23 cellular contexts compared by ENCODE assay signal in genomic region chr4:6894528-6895498, GRCh38. TPM values are rescaled to one million over a fixed set of nuclear protein-coding genes. Genes with fewer than 3 reads are reported as not detected.
DNase-seq lines count a peak whose midpoint lies in the region; ATAC-seq, FAIRE-seq and TF ChIP-seq lines count a peak whose summit lies in the region.
"Had no signal": no experiment of that assay in that cellular context is flagged by ENCODE, and none has a peak within 500 bp of the region (broad histone marks: within the 10 kb centered on the region; RNA-seq: fewer than 3 reads in every experiment).

No MANE protein-coding gene starts in this region.

- H3K79me1 ChIP-seq in IMR-90 (ENCODE audit: low read depth in 1 of 2, low read length in 2 of 2), result no peaks in the 10 kb centered on the region

- dilution Hi-C loops in IMR-90 (cut with HindIII; ENCODE audit: low sequenced_read_pairs, unreplicated experiment), result no loop called here

- H3K4me2 ChIP-seq in IMR-90 (ENCODE audit: low read depth, low read length), result no peak overlapping the region

- H3K27me3 Mint-ChIP-seq in activated naive CD4-positive, alpha-beta T cell treated with anti-CD3 and anti-CD28 coated beads, Interleukin-2, amount 10 ng/mL, durations not matched to agents 7 days and 5 days, result no peaks in the 10 kb centered on the region
- H3K27me3 Mint-ChIP-seq: activated T-helper 17 cell treated with anti-CD3 and anti-CD28 coated beads, Interleukin-2, amount 50 U/mL, for 72 hours had no signal

- peaks cover 10% of the 10 kb centered on the region for H3K36me3 Mint-ChIP-seq in activated naive CD4-positive, alpha-beta T cell treated with anti-CD3 and anti-CD28 coated beads, Interleukin-2, amount 10 ng/mL, durations not matched to agents 7 days and 5 days

- peak overlapping the region; percentile 33; the same call in 1 of the 2 replicates for H3K4ac ChIP-seq in IMR-90 (ENCODE audit: low read depth, low read length)

- POLR2A ChIA-PET in IMR-90 (lab: Charles Lee; ENCODE audit: unreplicated experiment), result no interaction called here

- no peak for FAIRE-seq in kidney (lab: Jason Lieb, UNC)
- FAIRE-seq: frontal cortex, keratinocyte, RCC 7860 had no signal

- 90% methylated on average over 8 of the region's 29 CpGs; no CpG with 5 or more reads in 1 of the 2 experiments for WGBS in IMR-90 (ENCODE audit: extremely low coverage in 2 of 2, insufficient read length in 1 of 2), 2 experiments
- WGBS in liver, result 94% methylated on average over 29 of the region's 29 CpGs
- 88 to 100% methylated on average over 1 to 28 of the region's 29 CpGs for WGBS in transverse colon (ENCODE audit: low coverage in 1 of 2), 2 donors

- H3K9me3 ChIP-seq in IMR-90 (ENCODE audit: control insufficient read depth, insufficient read depth, low read length) (no peaks in the 10 kb centered on the region), liver (ENCODE audit: control insufficient read depth in 4 of 4, low read length in 3 of 4) (peaks cover 0 to 3% (median 0%) of the 10 kb centered on the region in 4 donors), transverse colon (no peaks in the 10 kb centered on the region), upper lobe of right lung (no peaks in the 10 kb centered on the region), kidney (ENCODE audit: control insufficient read depth in 1 of 2, low read length in 2 of 2) (no peaks in the 10 kb centered on the region)
- H3K9me3 ChIP-seq: body of pancreas, esophagus squamous epithelium, psoas muscle, SJCRH30 had no signal

- no peak for DNase-seq in activated naive CD4-positive, alpha-beta T cell treated with anti-CD3 and anti-CD28 coated beads, Interleukin-2, amount 10 ng/mL, durations not matched to agents 7 days and 5 days
- no peak for DNase-seq in activated naive CD4-positive, alpha-beta T cell treated with anti-CD3 and anti-CD28 coated beads, Interleukin-2, amount 50 U/mL, for 16 hours
- DNase-seq in IMR-90 (no peak), transverse colon (peak; percentile 10), upper lobe of right lung (no peak), kidney (no peak)
- DNase-seq: body of pancreas; esophagus squamous epithelium; Kasumi-1; MV-4-11; NCI-H146; NCI-H510A; psoas muscle; SJCRH30; stimulated activated CD4-positive, alpha-beta T cell treated with anti-CD3 and anti-CD28 coated beads, Interleukin-1b, Interleukin-23, amount 100 ng/mL, for 48 hours; substantia nigra had no signal

- 0 out of 2 replicates have a peak overlapping the region, but pooled peaks have one; percentile 59 for H2BK20ac ChIP-seq in IMR-90 (ENCODE audit: low read depth, low read length)

- H3K36me3 ChIP-seq in IMR-90 (ENCODE audit: control insufficient read depth, insufficient read depth, low read length) (no peaks in the 10 kb centered on the region), liver (ENCODE audit: control insufficient read depth in 4 of 4, insufficient read depth in 3 of 4, low read depth in 1 of 4, low read length in 3 of 4) (no peaks in the 10 kb centered on the region), transverse colon (no peaks in the 10 kb centered on the region), upper lobe of right lung (no peaks in the 10 kb centered on the region), kidney (ENCODE audit: control insufficient read depth in 1 of 2, insufficient read depth in 2 of 2, low read length in 2 of 2) (no peaks in the 10 kb centered on the region)
- H3K36me3 ChIP-seq: esophagus squamous epithelium, SJCRH30 had no signal

- TF ChIP-seq RAD21 in IMR-90 (IDR thresholded peaks at IDR 0.05; ENCODE audit: low read length) (no peak), liver (IDR thresholded peaks at IDR 0.05) (no peak)

- TF ChIP-seq POLR2A in IMR-90 (IDR thresholded peaks at IDR 0.05; ENCODE audit: low read depth, low read length), result no peak
- TF ChIP-seq POLR2A in transverse colon (IDR thresholded peaks at IDR 0.05), result no peak

- peak overlapping the region; percentile 95 for H2BK5ac ChIP-seq in IMR-90 (ENCODE audit: low read depth, low read length, poor library complexity, severe bottlenecking)

- in situ Hi-C loops in IMR-90 (cut with MboI; ENCODE audit: low sequenced_read_pairs) (no loop called here), transverse colon (cut with MboI; ENCODE audit: low pct_ligation_motif_present in 1 of 4, low pct_unique_long_range_greater_than_20kb in 1 of 4, low sequenced_read_pairs in 3 of 4) (loop anchor here in 1 of 4 donors (25.0 kb wide), 2 partner anchors 167 to 183 kb away; partner anchors contain the start of genes BLOC1S4, GRPEL1 and MRFAP1L1)

- H3K14ac ChIP-seq in IMR-90 (replicated peaks; ENCODE audit: low read depth, low read length), result no peak overlapping the region

- peaks cover 10% of the 10 kb centered on the region for H3K9me3 Mint-ChIP-seq in activated naive CD4-positive, alpha-beta T cell treated with anti-CD3 and anti-CD28 coated beads, Interleukin-2, amount 10 ng/mL, durations not matched to agents 7 days and 5 days
- H3K9me3 Mint-ChIP-seq: activated T-helper 17 cell treated with anti-CD3 and anti-CD28 coated beads, Interleukin-2, amount 50 U/mL, for 72 hours had no signal

- CTCF ChIA-PET in activated naive CD4-positive, alpha-beta T cell treated with anti-CD3 and anti-CD28 coated beads, Interleukin-2, amount 10 ng/mL, durations not matched to agents 7 days and 5 days (lab: Charles Lee), result interaction anchor here (1.1 to 3.7 kb wide), 5 partner anchors 10 to 176 kb away, joined by 3 to 17 read pairs (median 13); no protein-coding TSS in a partner anchor
- CTCF ChIA-PET in IMR-90 (lab: Yijun Ruan, JAX), result interaction anchor here (0.6 to 0.7 kb wide), 2 partner anchors 91 to 117 kb away, joined by 4 to 5 read pairs; no protein-coding TSS in a partner anchor

- H3K9me1 ChIP-seq in IMR-90 (ENCODE audit: insufficient read depth, low read length), result peaks cover 5% of the 10 kb centered on the region; the same call in 1 of the 2 replicates

- H4K8ac ChIP-seq in IMR-90 (ENCODE audit: low read depth in 2 of 2, low read length in 2 of 2), result no peak overlapping the region; a peak in 1 of 4 replicates

- H2BK120ac ChIP-seq in IMR-90 (ENCODE audit: low read depth, low read length), result no peak overlapping the region

- no peak overlapping the region for H2AK9ac ChIP-seq in IMR-90 (replicated peaks; ENCODE audit: low read depth, low read length, poor library complexity)

- TF ChIP-seq EP300 in transverse colon (IDR thresholded peaks at IDR 0.05; ENCODE audit: low read depth), result no peak

- H3K23ac ChIP-seq in IMR-90 (ENCODE audit: low read depth, low read length), result no peak overlapping the region

- no TSS peak for BruUV-seq in IMR-90 (replicated peaks; lab: Mats Ljungman, UMichigan)

- peak overlapping the region; percentile 73 for H3K27ac Mint-ChIP-seq in activated naive CD4-positive, alpha-beta T cell treated with anti-CD3 and anti-CD28 coated beads, Interleukin-2, amount 10 ng/mL, durations not matched to agents 7 days and 5 days

- no peak overlapping the region for H3K4me3 ChIP-seq in IMR-90 (ENCODE audit: insufficient read depth, low read depth, low read length)
- no peak overlapping the region for H3K4me3 ChIP-seq in liver (ENCODE audit: low read depth in 1 of 3, low read length in 3 of 3)
- H3K4me3 ChIP-seq in transverse colon, result no peak overlapping the region
- no peak overlapping the region for H3K4me3 ChIP-seq in upper lobe of right lung
- H3K4me3 ChIP-seq in kidney (ENCODE audit: low read length in 2 of 2), result no peak overlapping the region
- H3K4me3 ChIP-seq: body of pancreas, esophagus squamous epithelium, lung, psoas muscle, SJCRH30 had no signal

- no peak overlapping the region; the same call in 2 of the 3 replicates for H2BK15ac ChIP-seq in IMR-90 (ENCODE audit: low read depth, low read length)

- peak overlapping the region; percentile 5 for H2AFZ ChIP-seq in IMR-90 (replicated peaks; ENCODE audit: low read length, poor library complexity)

- no peak overlapping the region; the same call in 1 of the 2 replicates for H3K18ac ChIP-seq in IMR-90 (ENCODE audit: low read depth, low read length)

- ATAC-seq in IMR-90 (ENCODE audit: low read depth) (no peak), upper lobe of right lung (no peak)
- ATAC-seq: activated T-helper 17 cell treated with anti-CD3 and anti-CD28 coated beads, Interleukin-2, amount 50 U/mL, for 72 hours; body of pancreas; psoas muscle had no signal

- H3K27ac ChIP-seq in IMR-90 (ENCODE audit: insufficient read depth, low read length) (no peak overlapping the region; the same call in 1 of the 2 replicates), liver (ENCODE audit: low read depth in 1 of 2, low read length in 2 of 2) (peak overlapping the region; percentile 91 to 92), transverse colon (peak overlapping the region in 2 of 4 donors; percentile 42 to 66), upper lobe of right lung (no peak overlapping the region), kidney (ENCODE audit: low read depth in 2 of 2, low read length in 2 of 2) (no peak overlapping the region)
- H3K27ac ChIP-seq: C4-2B, esophagus squamous epithelium, SJCRH30 had no signal

- no peak overlapping the region; the same call in 1 of the 2 replicates for H4K5ac ChIP-seq in IMR-90 (ENCODE audit: low read depth, low read length)

- intact Hi-C loops in IMR-90 (cut with micrococcal nuclease) (loop anchor here (5.0 kb wide), 1 partner anchor 92 kb away; no protein-coding TSS in a partner anchor), transverse colon (cut with DNase I; ENCODE audit: low total_unique reads) (no loop called here), upper lobe of right lung (cut with DNase I) (no loop called here), kidney (cut with DNase I) (no loop called here)

- TF ChIP-seq CTCF in IMR-90 (conservative IDR thresholded peaks at IDR 0.05; ENCODE audit: low read depth, low read length), result no peak
- no peak for TF ChIP-seq CTCF in liver (IDR thresholded peaks at IDR 0.05; ENCODE audit: low read depth, low read length, missing input control)
- TF ChIP-seq CTCF in transverse colon (IDR thresholded peaks at IDR 0.05), result no peak
- TF ChIP-seq CTCF in upper lobe of right lung (IDR thresholded peaks at IDR 0.05), result no peak
- TF ChIP-seq CTCF in kidney (IDR thresholded peaks at IDR 0.05; ENCODE audit: borderline replicate concordance, extremely low read depth, insufficient read depth), result no peak

- no peak overlapping the region for H3K56ac ChIP-seq in IMR-90 (ENCODE audit: extremely low read depth, insufficient read depth, low read length)

- H3K27me3 ChIP-seq in IMR-90 (ENCODE audit: control insufficient read depth, insufficient read depth, low read length), result no peaks in the 10 kb centered on the region
- H3K27me3 ChIP-seq in liver (ENCODE audit: control insufficient read depth in 4 of 4, insufficient read depth in 4 of 4, low read length in 3 of 4), result no peaks in the 10 kb centered on the region
- H3K27me3 ChIP-seq in transverse colon, result no peaks in the 10 kb centered on the region
- no peaks in the 10 kb centered on the region for H3K27me3 ChIP-seq in upper lobe of right lung
- H3K27me3 ChIP-seq: body of pancreas, esophagus squamous epithelium, SJCRH30 had no signal

- H4K20me1 ChIP-seq in IMR-90 (ENCODE audit: insufficient read depth, low read length), result no peaks in the 10 kb centered on the region

- no peak overlapping the region for H2AK5ac ChIP-seq in IMR-90 (ENCODE audit: low read depth, low read length)

- H3K4me1 ChIP-seq in IMR-90 (ENCODE audit: control insufficient read depth, insufficient read depth, low read length), result peaks cover 24% of the 10 kb centered on the region
- H3K4me1 ChIP-seq in liver (ENCODE audit: control insufficient read depth in 4 of 4, insufficient read depth in 4 of 4, low read length in 3 of 4), result peaks cover 13 to 36% (median 28%) of the 10 kb centered on the region in 4 donors
- H3K4me1 ChIP-seq in transverse colon, result peaks cover 17 to 31% (median 24%) of the 10 kb centered on the region in 4 donors
- H3K4me1 ChIP-seq in upper lobe of right lung, result peaks cover 17% of the 10 kb centered on the region
- peaks cover 19 to 29% of the 10 kb centered on the region in 2 donors for H3K4me1 ChIP-seq in kidney (ENCODE audit: control insufficient read depth in 1 of 2, insufficient read depth in 1 of 2, low read depth in 1 of 2, low read length in 2 of 2)

- H4K91ac ChIP-seq in IMR-90 (ENCODE audit: insufficient read depth, low read depth, low read length), result 0 out of 2 replicates have a peak overlapping the region, but pooled peaks have one; percentile 21

- H3K9ac ChIP-seq in IMR-90 (ENCODE audit: low read depth, low read length), result no peak overlapping the region
- H3K9ac ChIP-seq in liver (ENCODE audit: low read depth in 1 of 2, low read length in 2 of 2), result peak overlapping the region in 1 of 2 donors; percentile 93
- no peak overlapping the region for H3K9ac ChIP-seq in kidney (ENCODE audit: low read length in 2 of 2)

- H3K4me1 Mint-ChIP-seq in activated naive CD4-positive, alpha-beta T cell treated with anti-CD3 and anti-CD28 coated beads, Interleukin-2, amount 10 ng/mL, durations not matched to agents 7 days and 5 days, result peaks cover 52% of the 10 kb centered on the region

- H3K4me3 Mint-ChIP-seq in activated naive CD4-positive, alpha-beta T cell treated with anti-CD3 and anti-CD28 coated beads, Interleukin-2, amount 10 ng/mL, durations not matched to agents 7 days and 5 days, result no peak overlapping the region

RNA-seq across cellular contexts. Expression of gene TBC1D14, which starts 14.8 kb away (rescaled TPM):
- total RNA-seq in IMR-90 (2012; rRNA removed) (40.7 and 48.9 TPM in 2 replicates), liver (10 to 100 TPM; 22.2 to 45.2 TPM), transverse colon (10 to 100 TPM; 42.6 to 56.9 (median 54.0) TPM), upper lobe of right lung (51.8 TPM), kidney (77.7 TPM)
- polyA plus RNA-seq in IMR-90 (2012; rRNA removed) (29.8 and 31.7 TPM in 2 replicates), liver (10 to 100 TPM; 10.0 to 23.2 TPM), kidney (ENCODE audit: insufficient read depth, low read depth, low replicate concordance) (44.9 TPM)
- 22.3 and 23.4 TPM in 2 replicates for polyA plus RNA-seq in IMR-90 (2012; cell fraction: cytosol; rRNA removed)
- 23.4 and 27.7 TPM in 2 replicates for polyA plus RNA-seq in IMR-90 (2012; cell fraction: nucleus; rRNA removed; ENCODE audit: low replicate concordance)

Comparison
In these comparisons a context has a peak if more than half of its experiments do, and no peak if none do; other contexts are left out.
1. H3K27ac ChIP-seq: peak in liver (2 of 2); none in IMR-90 (single experiment), upper lobe of right lung (single experiment) and kidney (0 of 2).